In the genomic region with DNA sequence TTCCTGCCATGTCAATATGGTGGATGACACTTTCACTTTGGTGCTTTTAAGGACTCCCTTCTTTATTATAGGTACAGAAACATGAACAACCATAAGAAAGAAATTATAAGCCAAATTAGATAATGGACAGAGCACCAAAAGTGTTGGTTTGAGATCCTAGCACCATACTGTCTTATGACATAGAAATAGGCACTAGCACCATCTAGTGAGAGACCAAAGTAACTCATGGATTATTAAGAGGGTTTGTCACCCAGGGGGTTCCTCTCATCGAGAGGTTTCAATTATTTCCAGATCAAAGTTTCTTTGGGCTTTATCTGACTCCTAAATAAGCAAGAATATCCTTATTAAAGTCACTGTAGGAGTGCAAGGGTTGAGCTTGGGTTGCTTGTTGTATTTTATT, we compare ENCODE assay signal across 9 cellular contexts.
DNase-seq lines count a peak whose midpoint lies in the region; ATAC-seq, FAIRE-seq and TF ChIP-seq lines count a peak whose summit lies in the region.
"Had no signal": no experiment of that assay in that cellular context is flagged by ENCODE, and none has a peak within 500 bp of the region (broad histone marks: within the 10 kb centered on the region; RNA-seq: fewer than 3 reads in every experiment).

No MANE protein-coding gene starts in this region.

- TF ChIP-seq CTCF in brain (conservative IDR thresholded peaks at IDR 0.05): peak; percentile 43 to 57
- peak in 1 of 4 donors; percentile 19 for TF ChIP-seq CTCF in pancreas (IDR thresholded peaks at IDR 0.05)

- intact Hi-C loops in pancreas (cut with DNase I): no loop called here

- no peaks in the 10 kb centered on the region for H3K36me3 Mint-ChIP-seq in brain

- no peaks in the 10 kb centered on the region for H3K36me3 ChIP-seq in pancreas

- H3K27me3 ChIP-seq in pancreas: no peaks in the 10 kb centered on the region

- WGBS in pancreas, 2 donors: 13 to 24% methylated on average over 1 of the region's 1 CpG

- ATAC-seq in pancreas: peak in 3 of 4 donors; percentile 52 to 70 (median 69)

- H3K4me1 Mint-ChIP-seq in brain: no peaks in the 10 kb centered on the region
- H3K4me1 Mint-ChIP-seq: B cell had no signal

- H3K4me3 Mint-ChIP-seq in brain: no peak overlapping the region
- H3K4me3 Mint-ChIP-seq: B cell had no signal

- H3K4me1 ChIP-seq in pancreas: no peaks in the 10 kb centered on the region

- no peaks in the 10 kb centered on the region for H3K27me3 Mint-ChIP-seq in brain
- H3K27me3 Mint-ChIP-seq: B cell had no signal

- H3K4me3 ChIP-seq in pancreas: no peak overlapping the region

- peak overlapping the region in 1 of 5 experiments; percentile 27 for H3K27ac Mint-ChIP-seq in brain
- H3K27ac Mint-ChIP-seq: B cell had no signal

- peak; percentile 8 to 38 for DNase-seq in NCI-H2081 (lab: John Stamatoyannopoulos, UW)
- no peak for DNase-seq in NCI-H2081 treated with DMSO at 0.1 percent for 48 hours (lab: John Stamatoyannopoulos, UW)
- DNase-seq in NCI-H1105 (lab: John Stamatoyannopoulos, UW): peak; percentile 9
- DNase-seq in pancreas: no peak
- no peak for DNase-seq in stimulated activated naive CD4-positive, alpha-beta T cell (lab: John Stamatoyannopoulos, UW)
- DNase-seq in LoVo (ENCODE audit: low spot score): no peak
- DNase-seq in occipital lobe (lab: John Stamatoyannopoulos, UW): no peak

- H3K9me3 Mint-ChIP-seq in brain: peaks cover 0 to 8% (median 0%) of the 10 kb centered on the region in 5 experiments

- FAIRE-seq in pancreas (lab: Jason Lieb, UNC): no peak

- no peak overlapping the region for H3K27ac ChIP-seq in pancreas

- H3K9me3 ChIP-seq in pancreas: no peaks in the 10 kb centered on the region

Comparison
In these comparisons a context has a peak if more than half of its experiments do, and no peak if none do; other contexts are left out.
1. DNase-seq: peak in NCI-H2081 (2 of 2) and NCI-H1105 (single experiment); none in NCI-H2081 treated with DMSO at 0.1 percent for 48 hours (single experiment), pancreas (0 of 6), stimulated activated naive CD4-positive, alpha-beta T cell (0 of 6), LoVo (single experiment) and occipital lobe (single experiment).